21 cellular contexts compared by ENCODE assay signal in the genomic region with DNA sequence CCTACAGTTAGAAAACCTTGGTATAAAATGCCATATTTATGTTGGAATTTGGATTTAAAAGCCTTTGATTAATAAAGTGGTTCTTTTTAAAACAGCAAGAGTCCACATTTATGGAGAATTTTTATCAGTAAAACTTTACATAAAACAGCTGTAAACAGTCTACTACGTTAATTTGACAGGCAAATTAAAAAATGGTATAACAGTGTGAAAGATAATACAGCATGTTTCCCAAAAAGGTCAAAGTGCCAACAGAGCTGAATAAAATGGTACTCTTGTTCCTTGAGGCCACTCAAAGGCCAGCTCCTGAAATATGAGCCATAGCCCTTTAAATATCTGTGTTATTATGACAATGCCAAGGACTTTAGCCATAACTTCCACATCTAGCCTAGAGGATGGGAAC.
"Had no signal": no experiment of that assay in that cellular context is flagged by ENCODE, and none has a peak within 500 bp of the region (broad histone marks: within the 10 kb centered on the region; RNA-seq: fewer than 3 reads in every experiment).

No MANE protein-coding gene starts in this region.

- H3K27me3 ChIP-seq: breast epithelium, esophagus squamous epithelium, left lung, right lobe of liver, stomach, suprapubic skin, tibial nerve had no signal

- ATAC-seq: activated T-helper 17 cell treated with anti-CD3 and anti-CD28 coated beads, Interleukin-2, amount 50 U/mL, for 72 hours; left lung; natural killer cell treated with Interleukin-12 subunit alpha and Interleukin-12 subunit beta and Interleukin-15 and Interleukin-18, amount 100 ng/mL, for 72 hours; right lobe of liver; stimulated activated memory B cell treated with anti-CD40 and anti-IgM and Interleukin-4, amounts not matched to agents 10 μg/mL and 1 μg/mL and 100 μg/mL, for 72 hours; WTC11 had no signal

- H3K36me3 Mint-ChIP-seq: natural killer cell treated with Interleukin-12 subunit alpha and Interleukin-12 subunit beta and Interleukin-15 and Interleukin-18, amount 100 ng/mL, for 72 hours; stimulated activated memory B cell treated with anti-CD40 and anti-IgM and Interleukin-4, amounts not matched to agents 10 μg/mL and 1 μg/mL and 100 μg/mL, for 72 hours; WTC11 had no signal

- H3K36me3 ChIP-seq: breast epithelium, esophagus squamous epithelium, left lung, right lobe of liver, stomach, suprapubic skin, tibial nerve had no signal

- H3K27ac Mint-ChIP-seq: activated naive CD4-positive, alpha-beta T cell treated with anti-CD3 and anti-CD28 coated beads for 36 hours; activated naive CD8-positive, alpha-beta T cell treated with anti-CD3 and anti-CD28 coated beads, Interleukin-2, amount 10 ng/mL, durations not matched to agents 7 days and 5 days; activated T-cell treated with anti-CD3 and anti-CD28 coated beads, Interleukin-2, amount 50 U/mL, for 24 hours; activated T-helper 17 cell treated with anti-CD3 and anti-CD28 coated beads, Interleukin-2, amount 50 U/mL, for 72 hours; endodermal cell; natural killer cell treated with Interleukin-12 subunit alpha and Interleukin-12 subunit beta and Interleukin-15 and Interleukin-18, amount 100 ng/mL, for 72 hours; stimulated activated memory B cell treated with anti-CD40 and anti-IgM and Interleukin-4, amounts not matched to agents 10 μg/mL and 1 μg/mL and 100 μg/mL, for 72 hours; T-helper 1 cell treated with Interleukin-12 subunit alpha and Interleukin-12 subunit beta and Interleukin-4 antibody, amounts not matched to agents 30 μg/mL and 1 μg/mL, for 36 hours; WTC11 had no signal

- H3K4me3 Mint-ChIP-seq: activated naive CD4-positive, alpha-beta T cell treated with anti-CD3 and anti-CD28 coated beads for 36 hours; activated naive CD8-positive, alpha-beta T cell treated with anti-CD3 and anti-CD28 coated beads, Interleukin-2, amount 10 ng/mL, durations not matched to agents 7 days and 5 days; activated T-cell treated with anti-CD3 and anti-CD28 coated beads, Interleukin-2, amount 50 U/mL, for 24 hours; activated T-helper 17 cell treated with anti-CD3 and anti-CD28 coated beads, Interleukin-2, amount 50 U/mL, for 72 hours; endodermal cell; natural killer cell treated with Interleukin-12 subunit alpha and Interleukin-12 subunit beta and Interleukin-15 and Interleukin-18, amount 100 ng/mL, for 72 hours; stimulated activated memory B cell treated with anti-CD40 and anti-IgM and Interleukin-4, amounts not matched to agents 10 μg/mL and 1 μg/mL and 100 μg/mL, for 72 hours; T-helper 1 cell treated with Interleukin-12 subunit alpha and Interleukin-12 subunit beta and Interleukin-4 antibody, amounts not matched to agents 30 μg/mL and 1 μg/mL, for 36 hours; WTC11 had no signal

- DNase-seq: activated naive CD4-positive, alpha-beta T cell treated with anti-CD3 and anti-CD28 coated beads for 36 hours; activated naive CD8-positive, alpha-beta T cell treated with anti-CD3 and anti-CD28 coated beads, Interleukin-2, amount 10 ng/mL, durations not matched to agents 7 days and 5 days; activated T-cell treated with anti-CD3 and anti-CD28 coated beads, Interleukin-2, amount 50 U/mL, for 24 hours; amniotic stem cell; cortex of kidney; endodermal cell; esophagus squamous epithelium; left lung; right lobe of liver; small intestine; stimulated activated CD4-positive, alpha-beta T cell treated with anti-CD3 and anti-CD28 coated beads, Interleukin-2, amount 100 ng/mL, for 24 hours; stomach; T1000 had no signal

- H3K9me3 ChIP-seq: breast epithelium, esophagus squamous epithelium, left lung, right lobe of liver, stomach, suprapubic skin, tibial nerve had no signal

- H3K27ac ChIP-seq: breast epithelium, esophagus squamous epithelium, left lung, right lobe of liver, stomach, suprapubic skin had no signal

- H3K4me3 ChIP-seq: breast epithelium, esophagus squamous epithelium, left lung, right lobe of liver, stomach, suprapubic skin, tibial nerve had no signal

- H3K9me3 Mint-ChIP-seq: activated naive CD4-positive, alpha-beta T cell treated with anti-CD3 and anti-CD28 coated beads for 36 hours; activated T-cell treated with anti-CD3 and anti-CD28 coated beads, Interleukin-2, amount 50 U/mL, for 24 hours; endodermal cell; natural killer cell treated with Interleukin-12 subunit alpha and Interleukin-12 subunit beta and Interleukin-15 and Interleukin-18, amount 100 ng/mL, for 72 hours; stimulated activated memory B cell treated with anti-CD40 and anti-IgM and Interleukin-4, amounts not matched to agents 10 μg/mL and 1 μg/mL and 100 μg/mL, for 72 hours; T-helper 1 cell treated with Interleukin-12 subunit alpha and Interleukin-12 subunit beta and Interleukin-4 antibody, amounts not matched to agents 30 μg/mL and 1 μg/mL, for 36 hours; WTC11 had no signal

- H3K27me3 Mint-ChIP-seq: activated naive CD8-positive, alpha-beta T cell treated with anti-CD3 and anti-CD28 coated beads, Interleukin-2, amount 10 ng/mL, durations not matched to agents 7 days and 5 days; activated T-cell treated with anti-CD3 and anti-CD28 coated beads, Interleukin-2, amount 50 U/mL, for 24 hours; activated T-helper 17 cell treated with anti-CD3 and anti-CD28 coated beads, Interleukin-2, amount 50 U/mL, for 72 hours; stimulated activated memory B cell treated with anti-CD40 and anti-IgM and Interleukin-4, amounts not matched to agents 10 μg/mL and 1 μg/mL and 100 μg/mL, for 72 hours had no signal

- H3K4me1 Mint-ChIP-seq: activated T-helper 17 cell treated with anti-CD3 and anti-CD28 coated beads, Interleukin-2, amount 50 U/mL, for 72 hours; stimulated activated memory B cell treated with anti-CD40 and anti-IgM and Interleukin-4, amounts not matched to agents 10 μg/mL and 1 μg/mL and 100 μg/mL, for 72 hours had no signal

- H3K4me1 ChIP-seq: breast epithelium, esophagus squamous epithelium, left lung, right lobe of liver, stomach, suprapubic skin had no signal
